In genomic region chr4:80036306-80036705, GRCh38 we compare ENCODE assay signal across 16 cellular contexts. TPM values are rescaled to one million over a fixed set of nuclear protein-coding genes. Genes with fewer than 3 reads are reported as not detected.
DNase-seq lines count a peak whose midpoint lies in the region; ATAC-seq and TF ChIP-seq lines count a peak whose summit lies in the region.
"Had no signal": no experiment of that assay in that cellular context is flagged by ENCODE, and none has a peak within 500 bp of the region (broad histone marks: within the 10 kb centered on the region; RNA-seq: fewer than 3 reads in every experiment).

No MANE protein-coding gene starts in this region.

- no peaks in the 10 kb centered on the region for H3K4me1 ChIP-seq in breast epithelium
- peaks cover 12% of the 10 kb centered on the region for H3K4me1 ChIP-seq in mesodermal cell (ENCODE audit: control insufficient read depth, insufficient read depth, low read length, poor library complexity, severe bottlenecking)
- peaks cover 11% of the 10 kb centered on the region for H3K4me1 ChIP-seq in suprapubic skin
- H3K4me1 ChIP-seq: A549, HAP-1 had no signal

- 94 to 97% methylated on average over 4 to 7 of the region's 7 CpGs for WGBS in mesodermal cell (ENCODE audit: insufficient coverage in 2 of 2), 2 experiments
- WGBS in suprapubic skin, result 70% methylated on average over 7 of the region's 7 CpGs

- H3K36me3 ChIP-seq in breast epithelium (no peaks in the 10 kb centered on the region), mesodermal cell (ENCODE audit: control insufficient read depth, insufficient read depth, low read length) (peaks cover 47% of the 10 kb centered on the region), suprapubic skin (no peaks in the 10 kb centered on the region)
- H3K36me3 ChIP-seq: HAP-1 had no signal

- no peaks in the 10 kb centered on the region for H3K27me3 ChIP-seq in breast epithelium
- no peaks in the 10 kb centered on the region for H3K27me3 ChIP-seq in suprapubic skin

- H3K27ac ChIP-seq in breast epithelium (peak overlapping the region; percentile 52 to 73), mesodermal cell (ENCODE audit: low read depth, low read length, severe bottlenecking) (peak overlapping the region; percentile 95), suprapubic skin (peak overlapping the region; percentile 78)
- H3K27ac ChIP-seq: A549 had no signal

- H3K4me3 Mint-ChIP-seq in activated CD8-positive, alpha-beta T cell treated with anti-CD3 and anti-CD28 coated beads, Interleukin-2, amount 10 ng/mL, durations not matched to agents 7 days and 5 days, result no peak overlapping the region
- no peak overlapping the region for H3K4me3 Mint-ChIP-seq in activated CD8-positive, alpha-beta T cell treated with anti-CD3 and anti-CD28 coated beads for 36 hours

- DNase-seq in activated CD8-positive, alpha-beta T cell treated with anti-CD3 and anti-CD28 coated beads, Interleukin-2, amount 10 ng/mL, durations not matched to agents 7 days and 5 days, result no peak
- DNase-seq in activated CD8-positive, alpha-beta T cell treated with anti-CD3 and anti-CD28 coated beads for 36 hours, result no peak
- DNase-seq in breast epithelium (ENCODE audit: low spot score in 2 of 2) (no peak), suprapubic skin (ENCODE audit: low spot score in 2 of 2) (peak in 1 of 2 donors; percentile 67), kidney glomerular epithelial cell (lab: John Stamatoyannopoulos, UW) (no peak), NCI-H2029 (lab: John Stamatoyannopoulos, UW) (no peak)
- DNase-seq: activated CD4-positive, alpha-beta T cell treated with anti-CD3 and anti-CD28 coated beads, Interleukin-2, amount 50 U/mL, for 1 hour; DMS153; effector CD4-positive, alpha-beta T cell; naive thymus-derived CD8-positive, alpha-beta T cell; NCI-H187 treated with DMSO at 0.1 percent for 48 hours had no signal

- CTCF ChIA-PET in activated CD8-positive, alpha-beta T cell treated with anti-CD3 and anti-CD28 coated beads, Interleukin-2, amount 10 ng/mL, durations not matched to agents 7 days and 5 days (lab: Charles Lee), result interaction anchor here (0.6 kb wide), 1 partner anchor 328 kb away, joined by 3 read pairs; no protein-coding TSS in a partner anchor
- CTCF ChIA-PET in activated CD8-positive, alpha-beta T cell treated with anti-CD3 and anti-CD28 coated beads for 36 hours (lab: Charles Lee), result interaction anchor here (1.4 to 1.5 kb wide), 2 partner anchors 90 to 136 kb away, joined by 3 to 4 read pairs; no protein-coding TSS in a partner anchor

- no peaks in the 10 kb centered on the region for H3K27me3 Mint-ChIP-seq in activated CD8-positive, alpha-beta T cell treated with anti-CD3 and anti-CD28 coated beads, Interleukin-2, amount 10 ng/mL, durations not matched to agents 7 days and 5 days (ENCODE audit: low read depth)
- H3K27me3 Mint-ChIP-seq in activated CD8-positive, alpha-beta T cell treated with anti-CD3 and anti-CD28 coated beads for 36 hours, result no peaks in the 10 kb centered on the region
- H3K27me3 Mint-ChIP-seq: naive thymus-derived CD8-positive, alpha-beta T cell; stimulated activated naive CD8-positive, alpha-beta T cell treated with anti-CD3 and anti-CD28 coated beads, Interleukin-15, Interleukin-2, amounts not matched to agents 100 ng/mL and 50 ng/mL, for 24 hours had no signal

- no peak for TF ChIP-seq CTCF in activated CD8-positive, alpha-beta T cell treated with anti-CD3 and anti-CD28 coated beads for 36 hours (IDR thresholded peaks at IDR 0.05)
- no peak for TF ChIP-seq CTCF in breast epithelium (IDR thresholded peaks at IDR 0.05)
- TF ChIP-seq CTCF in suprapubic skin (IDR thresholded peaks at IDR 0.05), result no peak

- POLR2A ChIA-PET in activated CD8-positive, alpha-beta T cell treated with anti-CD3 and anti-CD28 coated beads, Interleukin-2, amount 10 ng/mL, durations not matched to agents 7 days and 5 days (lab: Charles Lee), result no interaction called here
- POLR2A ChIA-PET in activated CD8-positive, alpha-beta T cell treated with anti-CD3 and anti-CD28 coated beads for 36 hours (lab: Charles Lee), result no interaction called here

- TF ChIP-seq POLR2A in breast epithelium (IDR thresholded peaks at IDR 0.05) (no peak), suprapubic skin (IDR thresholded peaks at IDR 0.05) (no peak)

- no peak for ATAC-seq in activated CD8-positive, alpha-beta T cell treated with anti-CD3 and anti-CD28 coated beads, Interleukin-2, amount 10 ng/mL, durations not matched to agents 7 days and 5 days
- ATAC-seq in activated CD8-positive, alpha-beta T cell treated with anti-CD3 and anti-CD28 coated beads for 36 hours, result no peak
- no peak for ATAC-seq in HG03378 (IDR thresholded peaks at IDR 0.05; ENCODE audit: unreplicated experiment)
- ATAC-seq: A549 had no signal

- peaks cover 36% of the 10 kb centered on the region for H3K4me1 Mint-ChIP-seq in activated CD8-positive, alpha-beta T cell treated with anti-CD3 and anti-CD28 coated beads, Interleukin-2, amount 10 ng/mL, durations not matched to agents 7 days and 5 days (ENCODE audit: low read depth)
- peaks cover 20% of the 10 kb centered on the region for H3K4me1 Mint-ChIP-seq in activated CD8-positive, alpha-beta T cell treated with anti-CD3 and anti-CD28 coated beads for 36 hours (ENCODE audit: low read depth)

- H3K27ac Mint-ChIP-seq in activated CD8-positive, alpha-beta T cell treated with anti-CD3 and anti-CD28 coated beads, Interleukin-2, amount 10 ng/mL, durations not matched to agents 7 days and 5 days, result peak overlapping the region; percentile 72
- H3K27ac Mint-ChIP-seq in activated CD8-positive, alpha-beta T cell treated with anti-CD3 and anti-CD28 coated beads for 36 hours, result no peak overlapping the region

- intact Hi-C loops in activated CD8-positive, alpha-beta T cell treated with anti-CD3 and anti-CD28 coated beads for 36 hours (cut with micrococcal nuclease), result no loop called here
- intact Hi-C loops in breast epithelium (cut with DNase I; ENCODE audit: low total_unique reads), result no loop called here

- H3K4me3 ChIP-seq in breast epithelium, result no peak overlapping the region
- H3K4me3 ChIP-seq in mesodermal cell (ENCODE audit: extremely low read depth, insufficient read depth, low read length, poor library complexity, severe bottlenecking), result no peak overlapping the region
- no peak overlapping the region for H3K4me3 ChIP-seq in suprapubic skin
- H3K4me3 ChIP-seq: A549, HAP-1 had no signal

- peaks cover 38% of the 10 kb centered on the region for H3K36me3 Mint-ChIP-seq in activated CD8-positive, alpha-beta T cell treated with anti-CD3 and anti-CD28 coated beads, Interleukin-2, amount 10 ng/mL, durations not matched to agents 7 days and 5 days (ENCODE audit: low read depth)
- peaks cover 3% of the 10 kb centered on the region for H3K36me3 Mint-ChIP-seq in activated CD8-positive, alpha-beta T cell treated with anti-CD3 and anti-CD28 coated beads for 36 hours (ENCODE audit: low read depth)

- no peaks in the 10 kb centered on the region for H3K9me3 ChIP-seq in breast epithelium
- no peaks in the 10 kb centered on the region for H3K9me3 ChIP-seq in mesodermal cell (ENCODE audit: control insufficient read depth, low read length)
- no peaks in the 10 kb centered on the region for H3K9me3 ChIP-seq in suprapubic skin
- H3K9me3 ChIP-seq: A549, HAP-1 had no signal

- no peaks in the 10 kb centered on the region for H3K9me3 Mint-ChIP-seq in activated CD8-positive, alpha-beta T cell treated with anti-CD3 and anti-CD28 coated beads, Interleukin-2, amount 10 ng/mL, durations not matched to agents 7 days and 5 days (ENCODE audit: insufficient read depth)
- H3K9me3 Mint-ChIP-seq in activated CD8-positive, alpha-beta T cell treated with anti-CD3 and anti-CD28 coated beads for 36 hours, result no peaks in the 10 kb centered on the region
- H3K9me3 Mint-ChIP-seq: naive thymus-derived CD8-positive, alpha-beta T cell; stimulated activated naive CD8-positive, alpha-beta T cell treated with anti-CD3 and anti-CD28 coated beads, Interleukin-15, Interleukin-2, amounts not matched to agents 100 ng/mL and 50 ng/mL, for 24 hours had no signal

- TF ChIP-seq EP300 in suprapubic skin (IDR thresholded peaks at IDR 0.05), result no peak

RNA-seq across cellular contexts. Expression of gene ANTXR2, which starts 36.7 kb away (rescaled TPM):
- total RNA-seq in activated CD8-positive, alpha-beta T cell treated with anti-CD3 and anti-CD28 coated beads, Interleukin-2, amount 10 ng/mL, durations not matched to agents 7 days and 5 days, result 10 to 100 TPM; 15.0 to 18.0 TPM
- 1 to 10 TPM; 3.0 to 3.6 TPM for total RNA-seq in activated CD8-positive, alpha-beta T cell treated with anti-CD3 and anti-CD28 coated beads for 36 hours
- total RNA-seq in breast epithelium (100 to 1,000 TPM in 1 of 3 donors, 10 to 100 TPM in 2; 55.1 to 229 (median 77.4) TPM), suprapubic skin (10 to 100 TPM in 3 of 4 donors, 1 to 10 TPM in 1; 9.8 to 22.2 (median 12.8) TPM)
- polyA plus RNA-seq in mesodermal cell (2013, experiment 1 of 2), result 149 TPM
- 161 TPM for polyA plus RNA-seq in mesodermal cell (2013, experiment 2 of 2)
